Comparison of ENCODE assay signal across 1 cellular context in genomic region chr22:46430961-46431838, GRCh38.
A peak's percentile ranks its signal among the peaks of the same experiment; 100 is the strongest.
TF ChIP-seq lines count a peak whose summit lies in the region.

No MANE protein-coding gene starts in this region.

TF ChIP-seq in HepG2, 621 proteins besides CTCF, POLR2A, EP300 and RAD21 (continued from another document and continues in another):
- TF ChIP-seq, protein P1, sequence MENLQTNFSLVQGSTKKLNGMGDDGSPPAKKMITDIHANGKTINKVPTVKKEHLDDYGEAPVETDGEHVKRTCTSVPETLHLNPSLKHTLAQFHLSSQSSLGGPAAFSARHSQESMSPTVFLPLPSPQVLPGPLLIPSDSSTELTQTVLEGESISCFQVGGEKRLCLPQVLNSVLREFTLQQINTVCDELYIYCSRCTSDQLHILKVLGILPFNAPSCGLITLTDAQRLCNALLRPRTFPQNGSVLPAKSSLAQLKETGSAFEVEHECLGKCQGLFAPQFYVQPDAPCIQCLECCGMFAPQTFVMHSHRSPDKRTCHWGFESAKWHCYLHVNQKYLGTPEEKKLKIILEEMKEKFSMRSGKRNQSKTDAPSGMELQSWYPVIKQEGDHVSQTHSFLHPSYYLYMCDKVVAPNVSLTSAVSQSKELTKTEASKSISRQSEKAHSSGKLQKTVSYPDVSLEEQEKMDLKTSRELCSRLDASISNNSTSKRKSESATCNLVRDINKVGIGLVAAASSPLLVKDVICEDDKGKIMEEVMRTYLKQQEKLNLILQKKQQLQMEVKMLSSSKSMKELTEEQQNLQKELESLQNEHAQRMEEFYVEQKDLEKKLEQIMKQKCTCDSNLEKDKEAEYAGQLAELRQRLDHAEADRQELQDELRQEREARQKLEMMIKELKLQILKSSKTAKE (CRISPR knock-in tag; IDR thresholded peaks at IDR 0.05; ENCODE audit: borderline replicate concordance): peak; percentile 67
- TF ChIP-seq RCOR2 (CRISPR knock-in tag; IDR thresholded peaks at IDR 0.05) (0 out of 2 replicates have a peak, but pooled peaks have one; percentile 28), ZBTB46 (CRISPR knock-in tag; IDR thresholded peaks at IDR 0.05; ENCODE audit: borderline replicate concordance) (no peak), ZNF30 (CRISPR knock-in tag; IDR thresholded peaks at IDR 0.05) (no peak), ZNF138 (CRISPR knock-in tag; IDR thresholded peaks at IDR 0.05; ENCODE audit: low read depth) (no peak), ZNF205 (CRISPR knock-in tag; IDR thresholded peaks at IDR 0.05) (0 out of 2 replicates have a peak, but pooled peaks have one; percentile 39), MZF1 (CRISPR knock-in tag; IDR thresholded peaks at IDR 0.05; ENCODE audit: borderline replicate concordance) (no peak), ZNF12 (CRISPR knock-in tag; IDR thresholded peaks at IDR 0.05) (0 out of 2 replicates have a peak, but pooled peaks have one; percentile 32), ZNF615 (CRISPR knock-in tag; IDR thresholded peaks at IDR 0.05; ENCODE audit: borderline replicate concordance) (no peak), ZNF124 (CRISPR knock-in tag; IDR thresholded peaks at IDR 0.05) (peak; percentile 79; the same call in 1 of the 2 replicates), PRMT3 (CRISPR knock-in tag; IDR thresholded peaks at IDR 0.05; ENCODE audit: borderline replicate concordance, low read depth) (no peak), ZBTB21 (CRISPR knock-in tag; IDR thresholded peaks at IDR 0.05) (0 out of 2 replicates have a peak, but pooled peaks have one; percentile 34), ZNF20 (CRISPR knock-in tag; IDR thresholded peaks at IDR 0.05) (no peak), ZFAT (CRISPR knock-in tag; conservative IDR thresholded peaks at IDR 0.05) (no peak), ZNF496 (CRISPR knock-in tag; IDR thresholded peaks at IDR 0.05; ENCODE audit: insufficient replicate concordance) (no peak), JDP2 (CRISPR knock-in tag; IDR thresholded peaks at IDR 0.05; ENCODE audit: borderline replicate concordance) (no peak), KDM4B (CRISPR knock-in tag; IDR thresholded peaks at IDR 0.05) (no peak), NFE2L2 (IDR thresholded peaks at IDR 0.05; ENCODE audit: low read length) (no peak), KDM6A (CRISPR knock-in tag; IDR thresholded peaks at IDR 0.05; ENCODE audit: low read depth) (peak; percentile 85), SIN3A (IDR thresholded peaks at IDR 0.05; ENCODE audit: borderline replicate concordance, low read depth, low read length) (no peak), ZNF232 (CRISPR knock-in tag; IDR thresholded peaks at IDR 0.05; ENCODE audit: borderline replicate concordance) (peak; percentile 73; the same call in 1 of the 2 replicates), PITX1 (CRISPR knock-in tag; IDR thresholded peaks at IDR 0.05) (peak; percentile 88), NONO (IDR thresholded peaks at IDR 0.05) (no peak), NONO (CRISPR knock-in tag; conservative IDR thresholded peaks at IDR 0.05) (peak; percentile 80), MED1 (CRISPR knock-in tag; IDR thresholded peaks at IDR 0.05) (peak; percentile 80; the same call in 1 of the 2 replicates), TBX2 (CRISPR knock-in tag; IDR thresholded peaks at IDR 0.05; ENCODE audit: borderline replicate concordance) (peak; percentile 73; the same call in 1 of the 2 replicates), MLX (CRISPR knock-in tag; IDR thresholded peaks at IDR 0.05) (peak; percentile 47; the same call in 1 of the 2 replicates), ATF7-NPFF (CRISPR knock-in tag; IDR thresholded peaks at IDR 0.05; ENCODE audit: low read depth) (0 out of 2 replicates have a peak, but pooled peaks have one; percentile 36), HDAC2 (CRISPR knock-in tag; IDR thresholded peaks at IDR 0.05) (peak; percentile 88), ZNF761 (CRISPR knock-in tag; conservative IDR thresholded peaks at IDR 0.05) (0 out of 2 replicates have a peak, but pooled peaks have one; percentile 31)
- TF ChIP-seq, protein P2, sequence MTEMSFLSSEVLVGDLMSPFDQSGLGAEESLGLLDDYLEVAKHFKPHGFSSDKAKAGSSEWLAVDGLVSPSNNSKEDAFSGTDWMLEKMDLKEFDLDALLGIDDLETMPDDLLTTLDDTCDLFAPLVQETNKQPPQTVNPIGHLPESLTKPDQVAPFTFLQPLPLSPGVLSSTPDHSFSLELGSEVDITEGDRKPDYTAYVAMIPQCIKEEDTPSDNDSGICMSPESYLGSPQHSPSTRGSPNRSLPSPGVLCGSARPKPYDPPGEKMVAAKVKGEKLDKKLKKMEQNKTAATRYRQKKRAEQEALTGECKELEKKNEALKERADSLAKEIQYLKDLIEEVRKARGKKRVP (CRISPR knock-in tag; IDR thresholded peaks at IDR 0.05): no peak
- TF ChIP-seq, protein P3, sequence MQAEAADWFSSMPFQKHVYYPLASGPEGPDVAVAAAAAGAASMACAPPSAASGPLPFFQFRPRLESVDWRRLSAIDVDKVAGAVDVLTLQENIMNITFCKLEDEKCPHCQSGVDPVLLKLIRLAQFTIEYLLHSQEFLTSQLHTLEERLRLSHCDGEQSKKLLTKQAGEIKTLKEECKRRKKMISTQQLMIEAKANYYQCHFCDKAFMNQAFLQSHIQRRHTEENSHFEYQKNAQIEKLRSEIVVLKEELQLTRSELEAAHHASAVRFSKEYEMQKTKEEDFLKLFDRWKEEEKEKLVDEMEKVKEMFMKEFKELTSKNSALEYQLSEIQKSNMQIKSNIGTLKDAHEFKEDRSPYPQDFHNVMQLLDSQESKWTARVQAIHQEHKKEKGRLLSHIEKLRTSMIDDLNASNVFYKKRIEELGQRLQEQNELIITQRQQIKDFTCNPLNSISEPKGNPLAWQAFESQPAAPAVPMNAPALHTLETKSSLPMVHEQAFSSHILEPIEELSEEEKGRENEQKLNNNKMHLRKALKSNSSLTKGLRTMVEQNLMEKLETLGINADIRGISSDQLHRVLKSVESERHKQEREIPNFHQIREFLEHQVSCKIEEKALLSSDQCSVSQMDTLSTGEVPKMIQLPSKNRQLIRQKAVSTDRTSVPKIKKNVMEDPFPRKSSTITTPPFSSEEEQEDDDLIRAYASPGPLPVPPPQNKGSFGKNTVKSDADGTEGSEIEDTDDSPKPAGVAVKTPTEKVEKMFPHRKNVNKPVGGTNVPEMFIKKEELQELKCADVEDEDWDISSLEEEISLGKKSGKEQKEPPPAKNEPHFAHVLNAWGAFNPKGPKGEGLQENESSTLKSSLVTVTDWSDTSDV (CRISPR knock-in tag; IDR thresholded peaks at IDR 0.05): no peak
- TF ChIP-seq, protein P4, sequence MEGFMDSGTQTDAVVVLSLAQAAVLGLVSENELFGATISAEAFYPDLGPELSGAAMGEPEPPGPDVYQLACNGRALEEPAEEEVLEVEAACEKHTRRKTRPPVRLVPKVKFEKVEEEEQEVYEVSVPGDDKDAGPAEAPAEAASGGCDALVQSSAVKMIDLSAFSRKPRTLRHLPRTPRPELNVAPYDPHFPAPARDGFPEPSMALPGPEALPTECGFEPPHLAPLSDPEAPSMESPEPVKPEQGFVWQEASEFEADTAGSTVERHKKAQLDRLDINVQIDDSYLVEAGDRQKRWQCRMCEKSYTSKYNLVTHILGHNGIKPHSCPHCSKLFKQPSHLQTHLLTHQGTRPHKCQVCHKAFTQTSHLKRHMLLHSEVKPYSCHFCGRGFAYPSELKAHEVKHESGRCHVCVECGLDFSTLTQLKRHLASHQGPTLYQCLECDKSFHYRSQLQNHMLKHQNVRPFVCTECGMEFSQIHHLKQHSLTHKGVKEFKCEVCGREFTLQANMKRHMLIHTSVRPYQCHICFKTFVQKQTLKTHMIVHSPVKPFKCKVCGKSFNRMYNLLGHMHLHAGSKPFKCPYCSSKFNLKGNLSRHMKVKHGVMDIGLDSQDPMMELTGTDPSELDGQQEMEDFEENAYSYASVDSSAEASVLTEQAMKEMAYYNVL (CRISPR knock-in tag; IDR thresholded peaks at IDR 0.05; ENCODE audit: borderline replicate concordance): 0 out of 2 replicates have a peak, but pooled peaks have one; percentile 36
- TF ChIP-seq, protein P5, sequence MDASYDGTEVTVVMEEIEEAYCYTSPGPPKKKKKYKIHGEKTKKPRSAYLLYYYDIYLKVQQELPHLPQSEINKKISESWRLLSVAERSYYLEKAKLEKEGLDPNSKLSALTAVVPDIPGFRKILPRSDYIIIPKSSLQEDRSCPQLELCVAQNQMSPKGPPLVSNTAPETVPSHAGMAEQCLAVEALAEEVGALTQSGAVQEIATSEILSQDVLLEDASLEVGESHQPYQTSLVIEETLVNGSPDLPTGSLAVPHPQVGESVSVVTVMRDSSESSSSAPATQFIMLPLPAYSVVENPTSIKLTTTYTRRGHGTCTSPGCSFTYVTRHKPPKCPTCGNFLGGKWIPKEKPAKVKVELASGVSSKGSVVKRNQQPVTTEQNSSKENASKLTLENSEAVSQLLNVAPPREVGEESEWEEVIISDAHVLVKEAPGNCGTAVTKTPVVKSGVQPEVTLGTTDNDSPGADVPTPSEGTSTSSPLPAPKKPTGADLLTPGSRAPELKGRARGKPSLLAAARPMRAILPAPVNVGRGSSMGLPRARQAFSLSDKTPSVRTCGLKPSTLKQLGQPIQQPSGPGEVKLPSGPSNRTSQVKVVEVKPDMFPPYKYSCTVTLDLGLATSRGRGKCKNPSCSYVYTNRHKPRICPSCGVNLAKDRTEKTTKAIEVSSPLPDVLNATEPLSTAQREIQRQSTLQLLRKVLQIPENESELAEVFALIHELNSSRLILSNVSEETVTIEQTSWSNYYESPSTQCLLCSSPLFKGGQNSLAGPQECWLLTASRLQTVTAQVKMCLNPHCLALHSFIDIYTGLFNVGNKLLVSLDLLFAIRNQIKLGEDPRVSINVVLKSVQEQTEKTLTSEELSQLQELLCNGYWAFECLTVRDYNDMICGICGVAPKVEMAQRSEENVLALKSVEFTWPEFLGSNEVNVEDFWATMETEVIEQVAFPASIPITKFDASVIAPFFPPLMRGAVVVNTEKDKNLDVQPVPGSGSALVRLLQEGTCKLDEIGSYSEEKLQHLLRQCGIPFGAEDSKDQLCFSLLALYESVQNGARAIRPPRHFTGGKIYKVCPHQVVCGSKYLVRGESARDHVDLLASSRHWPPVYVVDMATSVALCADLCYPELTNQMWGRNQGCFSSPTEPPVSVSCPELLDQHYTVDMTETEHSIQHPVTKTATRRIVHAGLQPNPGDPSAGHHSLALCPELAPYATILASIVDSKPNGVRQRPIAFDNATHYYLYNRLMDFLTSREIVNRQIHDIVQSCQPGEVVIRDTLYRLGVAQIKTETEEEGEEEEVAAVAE (CRISPR knock-in tag; IDR thresholded peaks at IDR 0.05; ENCODE audit: borderline replicate concordance): no peak; the same call in none of the 2 replicates
- TF ChIP-seq, protein P6, sequence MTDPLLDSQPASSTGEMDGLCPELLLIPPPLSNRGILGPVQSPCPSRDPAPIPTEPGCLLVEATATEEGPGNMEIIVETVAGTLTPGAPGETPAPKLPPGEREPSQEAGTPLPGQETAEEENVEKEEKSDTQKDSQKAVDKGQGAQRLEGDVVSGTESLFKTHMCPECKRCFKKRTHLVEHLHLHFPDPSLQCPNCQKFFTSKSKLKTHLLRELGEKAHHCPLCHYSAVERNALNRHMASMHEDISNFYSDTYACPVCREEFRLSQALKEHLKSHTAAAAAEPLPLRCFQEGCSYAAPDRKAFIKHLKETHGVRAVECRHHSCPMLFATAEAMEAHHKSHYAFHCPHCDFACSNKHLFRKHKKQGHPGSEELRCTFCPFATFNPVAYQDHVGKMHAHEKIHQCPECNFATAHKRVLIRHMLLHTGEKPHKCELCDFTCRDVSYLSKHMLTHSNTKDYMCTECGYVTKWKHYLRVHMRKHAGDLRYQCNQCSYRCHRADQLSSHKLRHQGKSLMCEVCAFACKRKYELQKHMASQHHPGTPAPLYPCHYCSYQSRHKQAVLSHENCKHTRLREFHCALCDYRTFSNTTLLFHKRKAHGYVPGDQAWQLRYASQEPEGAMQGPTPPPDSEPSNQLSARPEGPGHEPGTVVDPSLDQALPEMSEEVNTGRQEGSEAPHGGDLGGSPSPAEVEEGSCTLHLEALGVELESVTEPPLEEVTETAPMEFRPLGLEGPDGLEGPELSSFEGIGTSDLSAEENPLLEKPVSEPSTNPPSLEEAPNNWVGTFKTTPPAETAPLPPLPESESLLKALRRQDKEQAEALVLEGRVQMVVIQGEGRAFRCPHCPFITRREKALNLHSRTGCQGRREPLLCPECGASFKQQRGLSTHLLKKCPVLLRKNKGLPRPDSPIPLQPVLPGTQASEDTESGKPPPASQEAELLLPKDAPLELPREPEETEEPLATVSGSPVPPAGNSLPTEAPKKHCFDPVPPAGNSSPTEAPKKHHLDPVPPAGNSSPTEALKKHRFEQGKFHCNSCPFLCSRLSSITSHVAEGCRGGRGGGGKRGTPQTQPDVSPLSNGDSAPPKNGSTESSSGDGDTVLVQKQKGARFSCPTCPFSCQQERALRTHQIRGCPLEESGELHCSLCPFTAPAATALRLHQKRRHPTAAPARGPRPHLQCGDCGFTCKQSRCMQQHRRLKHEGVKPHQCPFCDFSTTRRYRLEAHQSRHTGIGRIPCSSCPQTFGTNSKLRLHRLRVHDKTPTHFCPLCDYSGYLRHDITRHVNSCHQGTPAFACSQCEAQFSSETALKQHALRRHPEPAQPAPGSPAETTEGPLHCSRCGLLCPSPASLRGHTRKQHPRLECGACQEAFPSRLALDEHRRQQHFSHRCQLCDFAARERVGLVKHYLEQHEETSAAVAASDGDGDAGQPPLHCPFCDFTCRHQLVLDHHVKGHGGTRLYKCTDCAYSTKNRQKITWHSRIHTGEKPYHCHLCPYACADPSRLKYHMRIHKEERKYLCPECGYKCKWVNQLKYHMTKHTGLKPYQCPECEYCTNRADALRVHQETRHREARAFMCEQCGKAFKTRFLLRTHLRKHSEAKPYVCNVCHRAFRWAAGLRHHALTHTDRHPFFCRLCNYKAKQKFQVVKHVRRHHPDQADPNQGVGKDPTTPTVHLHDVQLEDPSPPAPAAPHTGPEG (CRISPR knock-in tag; IDR thresholded peaks at IDR 0.05): 0 out of 2 replicates have a peak, but pooled peaks have one; percentile 26
